8 cellular contexts compared by ENCODE assay signal in the genomic region with DNA sequence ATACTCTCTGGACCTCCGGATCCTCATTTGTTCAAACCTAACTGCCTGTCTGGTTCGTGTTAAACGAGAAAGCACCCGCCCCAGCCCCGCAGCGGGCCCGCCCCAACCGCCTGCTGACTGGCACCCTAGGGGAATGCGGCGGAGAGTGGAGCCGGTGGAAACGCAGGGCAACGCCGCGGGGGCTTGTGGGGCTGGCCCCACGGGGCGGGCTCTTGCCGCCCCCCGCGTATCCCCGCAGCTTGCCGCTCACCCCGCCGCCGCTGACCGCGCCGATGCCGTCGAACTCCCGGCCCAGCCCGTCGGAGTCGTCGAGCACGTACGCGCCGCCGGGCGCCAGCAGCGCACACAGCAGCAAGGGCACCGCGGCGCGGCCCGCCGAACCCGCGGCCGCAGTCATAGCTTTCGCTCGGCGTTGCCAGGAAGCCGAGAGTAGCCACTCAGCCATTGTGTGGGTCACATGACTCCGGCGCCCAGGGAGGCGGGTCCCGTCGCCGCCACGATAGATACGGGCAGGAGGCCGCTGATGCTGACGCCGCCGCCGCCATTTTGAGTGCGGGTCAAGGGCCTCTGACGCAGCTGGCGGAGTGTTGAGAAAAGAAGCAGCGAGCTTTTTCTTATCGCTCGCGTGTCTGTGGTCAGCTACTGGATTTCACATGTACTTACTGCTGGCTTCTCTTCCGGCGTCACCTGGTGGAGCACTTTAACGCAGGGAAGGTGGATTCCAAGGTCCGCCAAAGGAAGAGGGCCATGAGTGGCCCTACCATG. TPM values are rescaled to one million over a fixed set of nuclear protein-coding genes. Genes with fewer than 3 reads are reported as not detected.
DNase-seq lines count a peak whose midpoint lies in the region; TF ChIP-seq lines count a peak whose summit lies in the region.

A gene (minus strand): TSS at position 463 of the 765 bp plus-strand sequence. CDS start 18 bp downstream, at position 445.

- in situ Hi-C loops in transverse colon (cut with MboI; ENCODE audit: low pct_ligation_motif_present in 1 of 4, low pct_unique_long_range_greater_than_20kb in 1 of 4, low sequenced_read_pairs in 3 of 4), result no loop called here

- H3T11ph ChIP-seq in H9 (ENCODE audit: low read length), result no peak within 1 kb of the TSS

- DNase-seq in H9, result peak; percentile 96
- DNase-seq in NCI-H1092 (lab: John Stamatoyannopoulos, UW), result peak; percentile 92
- DNase-seq in amniotic epithelial cell (ENCODE audit: low read depth), result peak; percentile 94
- peak; percentile 98 for DNase-seq in cardiac septum (ENCODE audit: low spot score)
- DNase-seq in posterior cingulate gyrus, result peak; percentile 93 to 99 (median 96)
- DNase-seq in transverse colon, result peak; percentile 96

- no peak within 1 kb of the TSS for H2BK15ac ChIP-seq in H9 (ENCODE audit: low read depth, low read length)

- H3K27me3 Mint-ChIP-seq in H9 (ENCODE audit: low read depth), result no peaks in the 10 kb centered on the region; the same call in none of the 2 replicates

- H2BK120ac ChIP-seq in H9 (ENCODE audit: low read depth, low read length, poor library complexity, severe bottlenecking), result no peak within 1 kb of the TSS

- H3K9ac ChIP-seq in ES-I3 (ENCODE audit: low read depth, low read length) (peak within 1 kb of the TSS; percentile 65), H9 (ENCODE audit: extremely low read depth, insufficient read length, low read length) (peak within 1 kb of the TSS; percentile 69)

- H3K23ac ChIP-seq in H9 (ENCODE audit: insufficient read length, low read depth, low read length), result no peak within 1 kb of the TSS

- no peaks in the 10 kb centered on the region for H3K79me1 ChIP-seq in H9 (ENCODE audit: insufficient read depth, low read depth, low read length, poor library complexity, severe bottlenecking)

- TF ChIP-seq EP300 in transverse colon (IDR thresholded peaks at IDR 0.05; ENCODE audit: low read depth), result no peak

- H2BK5ac ChIP-seq in H9 (ENCODE audit: insufficient read length, low read length), result no peak within 1 kb of the TSS

- H3K4me2 ChIP-seq in H9 (ENCODE audit: insufficient read depth, insufficient read length, low read length), result peak within 1 kb of the TSS; percentile 80

- H3K27me3 ChIP-seq in H9 (ENCODE audit: insufficient read depth, low read length), result no peaks in the 10 kb centered on the region
- H3K27me3 ChIP-seq in transverse colon, result no peaks in the 10 kb centered on the region

- H3K9me3 ChIP-seq in ES-I3 (ENCODE audit: control insufficient read depth, insufficient read depth, low read length) (no peaks in the 10 kb centered on the region), H9 (ENCODE audit: control insufficient read depth, low read depth, low read length) (no peaks in the 10 kb centered on the region), transverse colon (no peaks in the 10 kb centered on the region)

- peak within 1 kb of the TSS; percentile 93 for H3K14ac ChIP-seq in H9 (ENCODE audit: insufficient read depth, low read length)

- TF ChIP-seq POLR2A in transverse colon (IDR thresholded peaks at IDR 0.05), result peak; percentile 45

- H2BK12ac ChIP-seq in H9 (ENCODE audit: insufficient read length, low read depth, low read length), result no peak within 1 kb of the TSS

- H2BK20ac ChIP-seq in H9 (ENCODE audit: low read depth, low read length, poor library complexity, severe bottlenecking), result no peak within 1 kb of the TSS

- TF ChIP-seq CTCF in H9 (conservative IDR thresholded peaks at IDR 0.05) (no peak), transverse colon (IDR thresholded peaks at IDR 0.05) (no peak)

- peak within 1 kb of the TSS; percentile 61 to 85 (median 73) for H3K4me3 ChIP-seq in transverse colon

- H4K8ac ChIP-seq in H9 (replicated peaks; ENCODE audit: insufficient read length, low read depth, low read length), result no peak within 1 kb of the TSS

- peak within 1 kb of the TSS; percentile 88 to 92 for H3K4me3 Mint-ChIP-seq in H9

- H2AK5ac ChIP-seq in H9 (ENCODE audit: insufficient read length, low read length), result no peak within 1 kb of the TSS

- H3K4ac ChIP-seq in H9 (ENCODE audit: low read depth, low read length), result no peak within 1 kb of the TSS

- H3K27ac Mint-ChIP-seq in H9, result peak within 1 kb of the TSS; percentile 93 to 98 (median 96)

- intact Hi-C loops in T-helper 1 cell treated with Interleukin-12 subunit alpha and Interleukin-12 subunit beta and Interleukin-4 antibody, amounts not matched to agents 30 ng/mL and 1 ng/mL, for 36 hours (cut with micrococcal nuclease), result loop anchor here (1.0 to 5.0 kb wide), 9 partner anchors 13 to 1962 kb away; a partner anchor contains a TSS
- intact Hi-C loops in cardiac septum (cut with DNase I), result loop anchor here (10.0 kb wide), 1 partner anchor 392 kb away; a partner anchor contains a TSS
- intact Hi-C loops in posterior cingulate gyrus (cut with DNase I), result no loop called here
- intact Hi-C loops in transverse colon (cut with DNase I; ENCODE audit: low total_unique reads), result no loop called here

- H3K18ac ChIP-seq in H9 (ENCODE audit: insufficient read length, low read depth, low read length), result peak within 1 kb of the TSS; percentile 88

- WGBS in H9 (ENCODE audit: extremely low coverage, insufficient read length, low lambda C conversion rate), result no CpG with 5 or more reads among the region's 79 CpGs
- 3% methylated on average over 69 of the region's 79 CpGs; no CpG with 5 or more reads in 1 of the 2 donors for WGBS in transverse colon (ENCODE audit: low coverage in 1 of 2), 2 donors

- no peak within 1 kb of the TSS for H3K56ac ChIP-seq in H9 (ENCODE audit: insufficient read length, low read depth, low read length)

- no peaks in the 10 kb centered on the region for H3K36me3 ChIP-seq in ES-I3 (ENCODE audit: insufficient read depth, low read length)
- no peaks in the 10 kb centered on the region for H3K36me3 ChIP-seq in transverse colon

- H3K23me2 ChIP-seq in H9 (ENCODE audit: insufficient read length, low read depth, low read length, poor library complexity, severe bottlenecking), result peaks cover 9% of the 10 kb centered on the region

- peaks cover 16 to 20% of the 10 kb centered on the region in 2 experiments for H3K4me1 Mint-ChIP-seq in H9

- H3K79me2 ChIP-seq in H9 (ENCODE audit: insufficient read depth, low read length), result no peaks in the 10 kb centered on the region

- H4K5ac ChIP-seq in H9 (ENCODE audit: insufficient read length, low read depth, low read length), result peak within 1 kb of the TSS; percentile 92

- peak within 1 kb of the TSS; percentile 86 for H2AFZ ChIP-seq in H9 (ENCODE audit: low read length)

- no peaks in the 10 kb centered on the region for H3K9me3 Mint-ChIP-seq in H9

- H3K27ac ChIP-seq in H9 (ENCODE audit: insufficient read length, low read depth, low read length) (no peak within 1 kb of the TSS), transverse colon (peak within 1 kb of the TSS; percentile 89 to 95 (median 93))

- H3K36me3 Mint-ChIP-seq in H9 (ENCODE audit: insufficient read depth in 1 of 3, low read depth in 3 of 3), result no peaks in the 10 kb centered on the region

- H4K91ac ChIP-seq in H9 (ENCODE audit: insufficient read length, low read depth, low read length), result no peak within 1 kb of the TSS

- no peaks in the 10 kb centered on the region for H4K20me1 ChIP-seq in H9 (ENCODE audit: control insufficient read depth, insufficient read depth, insufficient read length)

- peaks cover 5% of the 10 kb centered on the region for H3K4me1 ChIP-seq in ES-I3 (ENCODE audit: insufficient read depth, low read length)
- H3K4me1 ChIP-seq in H9 (ENCODE audit: insufficient read depth, low read length), result no peaks in the 10 kb centered on the region; the same call in 1 of the 2 replicates
- peaks cover 0 to 49% (median 8%) of the 10 kb centered on the region in 4 donors for H3K4me1 ChIP-seq in transverse colon

RNA-seq across cellular contexts. Expression of the gene that starts here (rescaled TPM):
- total RNA-seq in H9 (2021), result 9.1 and 12.4 TPM in 2 replicates
- 15.2 and 17.7 TPM in 2 replicates for total RNA-seq in T-helper 1 cell treated with Interleukin-12 subunit alpha and Interleukin-12 subunit beta and Interleukin-4 antibody, amounts not matched to agents 30 ng/mL and 1 ng/mL, for 36 hours
- 13.9 TPM for total RNA-seq in cardiac septum
- 10 to 100 TPM in 3 of 4 donors, 1 to 10 TPM in 1; 8.0 to 42.3 (median 28.9) TPM for total RNA-seq in transverse colon

Comparison
In these comparisons a context has a peak if more than half of its experiments do, and no peak if none do; other contexts are left out.
1. intact Hi-C loops: an anchor here in T-helper 1 cell treated with Interleukin-12 subunit alpha and Interleukin-12 subunit beta and Interleukin-4 antibody, amounts not matched to agents 30 ng/mL and 1 ng/mL, for 36 hours (1.0 to 5.0 kb wide) and cardiac septum (10.0 kb wide); none called in posterior cingulate gyrus and transverse colon.